ENCODE assay signal across 19 cellular contexts in genomic region chr16:89742948-89743347, GRCh38. TPM values are rescaled to one million over a fixed set of nuclear protein-coding genes. Genes with fewer than 3 reads are reported as not detected.
DNase-seq lines count a peak whose midpoint lies in the region; ATAC-seq, FAIRE-seq and TF ChIP-seq lines count a peak whose summit lies in the region.
"Had no signal": no experiment of that assay in that cellular context is flagged by ENCODE, and none has a peak within 500 bp of the region (broad histone marks: within the 10 kb centered on the region; RNA-seq: fewer than 3 reads in every experiment).

No MANE protein-coding gene starts in this region.

- no peak overlapping the region for H4K91ac ChIP-seq in trophoblast cell (ENCODE audit: low read depth, low read length)

- ATAC-seq in SK-N-SH treated with all-trans-retinoic acid at 6 μM for 48 hours = peak; percentile 5; the same call in 2 of the 3 replicates
- no peak for ATAC-seq in HG02938 (IDR thresholded peaks at IDR 0.05; ENCODE audit: unreplicated experiment)
- ATAC-seq: GM23338, right cardiac atrium had no signal

- no peak for DNase-seq in SK-N-SH
- no peak for DNase-seq in astrocyte (ENCODE audit: low read depth)
- no peak for DNase-seq in neural progenitor cell (ENCODE audit: low spot score)
- DNase-seq in GM19238 (ENCODE audit: insufficient read length, low spot score) = no peak
- no peak for DNase-seq in trophoblast cell
- DNase-seq: 8988T; activated gamma-delta T cell; erythroblast; GF-D8; hippocampal formation; naive B cell; NCI-H1436 treated with DMSO at 0.1 percent for 48 hours; NCI-H510A treated with DMSO at 0.1 percent for 48 hours; stimulated activated CD4-positive, alpha-beta T cell treated with anti-CD3 and anti-CD28 coated beads, Interleukin-4, amount 100 ng/mL, for 24 hours had no signal

- H3K4ac ChIP-seq in trophoblast cell (ENCODE audit: low read depth, low read length) = no peak overlapping the region

- H3F3A ChIP-seq in SK-N-SH (replicated peaks; ENCODE audit: insufficient read depth) (peaks cover 10% of the 10 kb centered on the region), neural progenitor cell (ENCODE audit: low read depth) (no peaks in the 10 kb centered on the region)

- FAIRE-seq in astrocyte (lab: Jason Lieb, UNC) = no peak

- H4K20me1 ChIP-seq in SK-N-SH (ENCODE audit: insufficient read depth) (no peaks in the 10 kb centered on the region), astrocyte (ENCODE audit: insufficient read depth, low read length) (peaks cover 11% of the 10 kb centered on the region), neural progenitor cell (ENCODE audit: low read depth) (no peaks in the 10 kb centered on the region)

- H3K9me2 ChIP-seq in SK-N-SH = no peaks in the 10 kb centered on the region

- H3K4me3 Mint-ChIP-seq in astrocyte (ENCODE audit: unreplicated experiment) (peak overlapping the region; percentile 46), neural progenitor cell (no peak overlapping the region)
- H3K4me3 Mint-ChIP-seq: GM23338, naive B cell had no signal

- no peak for TF ChIP-seq EP300 in SK-N-SH (IDR thresholded peaks at IDR 0.05; ENCODE audit: borderline replicate concordance in 1 of 2, low read depth in 1 of 2, low read length in 1 of 2)

- POLR2A ChIA-PET in SK-N-SH (lab: Yijun Ruan, JAX) = no interaction called here

- H3K9me3 ChIP-seq in SK-N-SH (no peaks in the 10 kb centered on the region), astrocyte (ENCODE audit: insufficient read depth, low read depth, low read length) (no peaks in the 10 kb centered on the region), neural progenitor cell (ENCODE audit: low read depth) (no peaks in the 10 kb centered on the region), trophoblast cell (ENCODE audit: insufficient read depth, low read depth, low read length) (peaks cover 1% of the 10 kb centered on the region)

- no peak overlapping the region for H2BK12ac ChIP-seq in trophoblast cell (ENCODE audit: low read length)

- no peak overlapping the region for H2BK5ac ChIP-seq in trophoblast cell (ENCODE audit: low read depth, low read length, poor library complexity)

- H3K79me1 ChIP-seq in trophoblast cell (ENCODE audit: low read length) = no peaks in the 10 kb centered on the region

- H2BK120ac ChIP-seq in trophoblast cell (ENCODE audit: insufficient read depth, low read length, poor library complexity) = no peak overlapping the region

- peaks cover 15 to 38% of the 10 kb centered on the region in 2 experiments for H3K36me3 ChIP-seq in SK-N-SH (replicated peaks in 1 of 2; ENCODE audit: control insufficient read depth in 1 of 2, insufficient read depth in 2 of 2, low read length in 1 of 2)
- peaks cover 25% of the 10 kb centered on the region for H3K36me3 ChIP-seq in astrocyte (ENCODE audit: insufficient read depth, low read length)
- H3K36me3 ChIP-seq in neural progenitor cell = no peaks in the 10 kb centered on the region
- H3K36me3 ChIP-seq in trophoblast cell (ENCODE audit: control insufficient read depth in 1 of 2, insufficient read depth in 2 of 2, low read length in 2 of 2) = peaks cover 77 to 78% of the 10 kb centered on the region in 2 experiments

- no peak overlapping the region for H3K14ac ChIP-seq in trophoblast cell (ENCODE audit: low read length)

- H3K79me2 ChIP-seq in SK-N-SH (ENCODE audit: insufficient read depth) (no peaks in the 10 kb centered on the region), astrocyte (ENCODE audit: insufficient read depth, low read length) (no peaks in the 10 kb centered on the region), neural progenitor cell (ENCODE audit: low read depth) (no peaks in the 10 kb centered on the region), trophoblast cell (ENCODE audit: control insufficient read depth, insufficient read depth, low read length, poor library complexity) (no peaks in the 10 kb centered on the region)

- H4K8ac ChIP-seq in trophoblast cell (ENCODE audit: low read depth, low read length) = no peak overlapping the region

- TF ChIP-seq CTCF in SK-N-SH (IDR thresholded peaks at IDR 0.05) (no peak), astrocyte (IDR thresholded peaks at IDR 0.05; ENCODE audit: insufficient read depth, low read depth, low read length) (no peak), neural progenitor cell (IDR thresholded peaks at IDR 0.05) (no peak)

- no peak overlapping the region for H3K18ac ChIP-seq in trophoblast cell (ENCODE audit: low read length)

- H4K12ac ChIP-seq in trophoblast cell (ENCODE audit: low read depth, low read length) = no peak overlapping the region

- H3K4me1 ChIP-seq in SK-N-SH (ENCODE audit: control insufficient read depth in 1 of 2, insufficient read depth in 2 of 2, low read depth in 1 of 2, low read length in 1 of 2) = no peaks in the 10 kb centered on the region; a peak in 1 of 4 replicates
- H3K4me1 ChIP-seq in astrocyte (ENCODE audit: insufficient read depth, low read length) = no peaks in the 10 kb centered on the region
- H3K4me1 ChIP-seq in neural progenitor cell = no peaks in the 10 kb centered on the region
- no peaks in the 10 kb centered on the region for H3K4me1 ChIP-seq in trophoblast cell (ENCODE audit: control insufficient read depth in 1 of 2, insufficient read depth in 2 of 2, low read length in 2 of 2)

- no peak for TF ChIP-seq RAD21 in SK-N-SH (IDR thresholded peaks at IDR 0.05; ENCODE audit: low read length)

- H3K23ac ChIP-seq in trophoblast cell (ENCODE audit: low read length) = no peak overlapping the region

- no peaks in the 10 kb centered on the region for H3K9me3 Mint-ChIP-seq in astrocyte (ENCODE audit: unreplicated experiment)
- no peaks in the 10 kb centered on the region for H3K9me3 Mint-ChIP-seq in neural progenitor cell
- H3K9me3 Mint-ChIP-seq: GM23338, naive B cell had no signal

- H3K4me3 ChIP-seq in SK-N-SH (ENCODE audit: low read depth in 2 of 2, low read length in 1 of 2) = no peak overlapping the region
- H3K4me3 ChIP-seq in astrocyte (ENCODE audit: insufficient read depth, low read depth, low read length) = no peak overlapping the region
- no peak overlapping the region for H3K4me3 ChIP-seq in neural progenitor cell
- H3K4me3 ChIP-seq in trophoblast cell (ENCODE audit: low read depth, low read length) = no peak overlapping the region
- H3K4me3 ChIP-seq: GM23338 had no signal

- no peaks in the 10 kb centered on the region for H3K27me3 Mint-ChIP-seq in astrocyte (ENCODE audit: low read depth, unreplicated experiment)
- H3K27me3 Mint-ChIP-seq in neural progenitor cell (ENCODE audit: insufficient read depth, low read depth) = no peaks in the 10 kb centered on the region
- H3K27me3 Mint-ChIP-seq: naive B cell had no signal

- no peak overlapping the region for H2AK5ac ChIP-seq in trophoblast cell (ENCODE audit: low read length)

- H2AFZ ChIP-seq in SK-N-SH (ENCODE audit: low read depth) = no peak overlapping the region
- H2AFZ ChIP-seq in astrocyte (ENCODE audit: low read depth, low read length) = no peak overlapping the region
- H2AFZ ChIP-seq in neural progenitor cell (replicated peaks) = no peak overlapping the region
- H2AFZ ChIP-seq in trophoblast cell (ENCODE audit: insufficient read depth, low read length, poor library complexity) = no peak overlapping the region
- H2AFZ ChIP-seq: GM23338 had no signal

- H3K4me2 ChIP-seq in SK-N-SH (no peak overlapping the region), astrocyte (ENCODE audit: low read length) (no peak overlapping the region), neural progenitor cell (no peak overlapping the region), trophoblast cell (ENCODE audit: low read length) (no peak overlapping the region)
- H3K4me2 ChIP-seq: GM23338 had no signal

- WGBS in SK-N-SH (ENCODE audit: low lambda C conversion rate) = 95% methylated on average over 4 of the region's 4 CpGs
- WGBS in trophoblast cell (ENCODE audit: extremely low coverage, insufficient coverage, insufficient read length) = no CpG with 5 or more reads among the region's 4 CpGs

- H3K27me3 ChIP-seq in SK-N-SH (ENCODE audit: insufficient read depth) (no peaks in the 10 kb centered on the region), astrocyte (ENCODE audit: insufficient read depth, low read length) (no peaks in the 10 kb centered on the region), neural progenitor cell (no peaks in the 10 kb centered on the region), trophoblast cell (ENCODE audit: insufficient read depth, low read length) (no peaks in the 10 kb centered on the region)

- H3K36me3 Mint-ChIP-seq in astrocyte (ENCODE audit: low read depth, unreplicated experiment) (no peaks in the 10 kb centered on the region), neural progenitor cell (peaks cover 20% of the 10 kb centered on the region)
- H3K36me3 Mint-ChIP-seq: naive B cell had no signal

- H3K4me1 Mint-ChIP-seq in astrocyte (ENCODE audit: low read depth, unreplicated experiment) = peaks cover 2% of the 10 kb centered on the region
- H3K4me1 Mint-ChIP-seq in neural progenitor cell = no peaks in the 10 kb centered on the region
- H3K4me1 Mint-ChIP-seq: GM23338 had no signal

- TF ChIP-seq POLR2A in GM19099 (IDR thresholded peaks at IDR 0.05; ENCODE audit: extremely low read depth, insufficient read length, low read depth) = peak; percentile 12

- CTCF ChIA-PET in SK-N-SH (lab: Yijun Ruan, JAX) = no interaction called here

- H3K27ac Mint-ChIP-seq in astrocyte (ENCODE audit: unreplicated experiment) (no peak overlapping the region), neural progenitor cell (peak overlapping the region; percentile 82)
- H3K27ac Mint-ChIP-seq: GM23338 had no signal

- no peak overlapping the region for H3K9ac ChIP-seq in SK-N-SH
- H3K9ac ChIP-seq in astrocyte (ENCODE audit: low read length) = no peak overlapping the region
- no peak overlapping the region for H3K9ac ChIP-seq in neural progenitor cell
- H3K9ac ChIP-seq in trophoblast cell (ENCODE audit: low read length) = no peak overlapping the region

- H3K27ac ChIP-seq in SK-N-SH (ENCODE audit: low read depth in 2 of 2, low read length in 1 of 2) (no peak overlapping the region), astrocyte (ENCODE audit: low read depth, low read length) (no peak overlapping the region), neural progenitor cell (peak overlapping the region; percentile 37), trophoblast cell (ENCODE audit: low read depth, low read length) (no peak overlapping the region)

RNA-seq across cellular contexts. Expression of gene ZNF276, which starts 21.6 kb away (rescaled TPM):
- polyA plus RNA-seq in SK-N-SH (2012; rRNA removed) = 24.9 and 27.0 TPM in 2 replicates
- polyA plus RNA-seq in SK-N-SH (2012; cell fraction: cytosol; rRNA removed) = 7.7 and 10.6 TPM in 2 replicates
- 165 and 173 TPM in 2 replicates for polyA plus RNA-seq in SK-N-SH (2012; cell fraction: nucleus; rRNA removed)
- 21.6 and 22.2 TPM in 2 replicates for total RNA-seq in astrocyte
- 8.4 and 21.7 TPM in 2 replicates for total RNA-seq in neural progenitor cell (ENCODE audit: low replicate concordance)
- polyA plus RNA-seq in trophoblast cell (2013) = 5.9 and 6.3 TPM in 2 replicates

RNA-seq across cellular contexts. Expression of gene VPS9D1, which starts 22.2 kb away (rescaled TPM):
- 9.2 and 10.1 TPM in 2 replicates for polyA plus RNA-seq in SK-N-SH (2012; rRNA removed)
- 2.8 and 4.8 TPM in 2 replicates for polyA plus RNA-seq in SK-N-SH (2012; cell fraction: cytosol; rRNA removed)
- polyA plus RNA-seq in SK-N-SH (2012; cell fraction: nucleus; rRNA removed) = 50.4 and 75.0 TPM in 2 replicates
- total RNA-seq in astrocyte (11.3 and 12.4 TPM in 2 replicates), neural progenitor cell (ENCODE audit: low replicate concordance) (1.6 and 4.7 TPM in 2 replicates)
- 4.8 TPM in 2 replicates for polyA plus RNA-seq in trophoblast cell (2013)

RNA-seq across cellular contexts. Expression of gene SPATA2L, which starts 41.4 kb away (rescaled TPM):
- 7.8 and 8.6 TPM in 2 replicates for polyA plus RNA-seq in SK-N-SH (2012; rRNA removed)
- polyA plus RNA-seq in SK-N-SH (2012; cell fraction: cytosol; rRNA removed) = 3.8 and 6.4 TPM in 2 replicates
- polyA plus RNA-seq in SK-N-SH (2012; cell fraction: nucleus; rRNA removed) = 12.2 and 23.8 TPM in 2 replicates
- total RNA-seq in astrocyte (9.8 and 10.8 TPM in 2 replicates), neural progenitor cell (ENCODE audit: low replicate concordance) (7.6 and 13.2 TPM in 2 replicates)
- polyA plus RNA-seq in trophoblast cell (2013) = 7.8 and 8.1 TPM in 2 replicates

RNA-seq across cellular contexts. Expression of gene CDK10, which starts 56.5 kb away (rescaled TPM):
- polyA plus RNA-seq in SK-N-SH (2012; rRNA removed) = 84.7 and 94.5 TPM in 2 replicates
- polyA plus RNA-seq in SK-N-SH (2012; cell fraction: cytosol; rRNA removed) = 25.8 and 40.4 TPM in 2 replicates
- 517 and 551 TPM in 2 replicates for polyA plus RNA-seq in SK-N-SH (2012; cell fraction: nucleus; rRNA removed)
- 40.5 and 41.7 TPM in 2 replicates for total RNA-seq in astrocyte
- 75.6 and 107 TPM in 2 replicates for total RNA-seq in neural progenitor cell (ENCODE audit: low replicate concordance)
- 30.9 and 32.0 TPM in 2 replicates for polyA plus RNA-seq in trophoblast cell (2013)
